7 cellular contexts compared by ENCODE assay signal in the genomic region with DNA sequence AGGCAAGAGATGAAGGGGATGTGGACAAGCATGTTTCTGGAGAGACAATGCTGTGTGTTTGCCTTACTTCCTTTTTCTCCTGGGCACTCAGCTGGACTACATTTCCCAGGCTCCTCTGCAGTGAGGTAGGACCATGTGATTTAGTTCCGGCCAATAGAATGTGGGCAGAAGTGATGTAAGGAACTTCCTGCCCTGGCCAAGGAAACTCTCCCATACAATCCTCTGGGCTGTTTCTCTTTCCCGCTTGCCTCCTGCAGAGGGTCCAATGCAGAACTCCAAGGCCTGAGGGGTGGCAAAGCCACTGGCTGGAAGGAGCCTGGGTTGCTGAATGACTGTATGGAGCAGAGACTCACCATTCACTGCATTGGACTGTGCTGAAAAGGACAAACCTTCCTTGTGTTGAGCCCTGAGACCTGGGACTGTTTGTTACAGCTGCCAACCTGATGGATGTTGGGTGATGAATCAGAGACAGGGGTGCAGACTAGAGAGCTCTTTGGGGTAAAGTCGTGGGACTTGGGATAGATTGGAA.
DNase-seq lines count a peak whose midpoint lies in the region; ATAC-seq, FAIRE-seq and TF ChIP-seq lines count a peak whose summit lies in the region.

No MANE protein-coding gene starts in this region.

- peak overlapping the region; percentile 60 for H2AFZ ChIP-seq in endothelial cell of umbilical vein (ENCODE audit: low read depth, low read length)

- peaks cover 19% of the 10 kb centered on the region for H3K27me3 Mint-ChIP-seq in nephron progenitor cell (ENCODE audit: low read depth, poor library complexity)
- peaks cover 2% of the 10 kb centered on the region for H3K27me3 Mint-ChIP-seq in activated T-cell treated with anti-CD3 and anti-CD28 coated beads, Interleukin-2, amount 50 U/mL, for 4 hours (ENCODE audit: low read depth)

- peaks cover 6% of the 10 kb centered on the region for H3K9me3 Mint-ChIP-seq in nephron progenitor cell
- H3K9me3 Mint-ChIP-seq in activated T-cell treated with anti-CD3 and anti-CD28 coated beads, Interleukin-2, amount 50 U/mL, for 4 hours: peaks cover 8% of the 10 kb centered on the region

- H3K4me3 ChIP-seq in endothelial cell of umbilical vein (replicated peaks in 1 of 3; ENCODE audit: insufficient read depth in 1 of 3, low read depth in 1 of 3, low read length in 3 of 3): no peak overlapping the region

- no peaks in the 10 kb centered on the region for H3K36me3 ChIP-seq in endothelial cell of umbilical vein (ENCODE audit: control insufficient read depth in 2 of 2, extremely low read depth in 1 of 2, insufficient read depth in 2 of 2, low read length in 2 of 2)

- H3K9ac ChIP-seq in endothelial cell of umbilical vein (replicated peaks; ENCODE audit: extremely low read depth, insufficient read depth, low read length): no peak overlapping the region

- H3K4me3 Mint-ChIP-seq in nephron progenitor cell: peak overlapping the region; percentile 69
- H3K4me3 Mint-ChIP-seq in activated T-cell treated with anti-CD3 and anti-CD28 coated beads, Interleukin-2, amount 50 U/mL, for 4 hours: no peak overlapping the region

- H3K4me1 Mint-ChIP-seq in nephron progenitor cell: peaks cover 38% of the 10 kb centered on the region
- no peaks in the 10 kb centered on the region for H3K4me1 Mint-ChIP-seq in activated T-cell treated with anti-CD3 and anti-CD28 coated beads, Interleukin-2, amount 50 U/mL, for 4 hours (ENCODE audit: low read depth)

- no peak for TF ChIP-seq CTCF in endothelial cell of umbilical vein (IDR thresholded peaks at IDR 0.05; ENCODE audit: extremely low read depth in 1 of 2, insufficient read depth in 1 of 2, low read depth in 1 of 2, low read length in 2 of 2)
- no peak for TF ChIP-seq CTCF in nephron progenitor cell (IDR thresholded peaks at IDR 0.05)

- H3K27me3 ChIP-seq in endothelial cell of umbilical vein (ENCODE audit: control insufficient read depth in 2 of 2, insufficient read depth in 2 of 2, low read length in 2 of 2): peaks cover 2 to 12% of the 10 kb centered on the region in 2 experiments

- intact Hi-C loops in endothelial cell of umbilical vein (cut with micrococcal nuclease): no loop called here

- POLR2A ChIA-PET in endothelial cell of umbilical vein (lab: Charles Lee): no interaction called here

- no peaks in the 10 kb centered on the region for H3K9me3 ChIP-seq in endothelial cell of umbilical vein (replicated peaks; ENCODE audit: control insufficient read depth, insufficient read depth, low read length)

- H3K4me2 ChIP-seq in endothelial cell of umbilical vein (ENCODE audit: insufficient read depth, low read length): no peak overlapping the region

- no peaks in the 10 kb centered on the region for H3K9me1 ChIP-seq in endothelial cell of umbilical vein (replicated peaks; ENCODE audit: control insufficient read depth, extremely low read depth, insufficient read depth, low read length)

- H4K20me1 ChIP-seq in endothelial cell of umbilical vein (replicated peaks; ENCODE audit: control insufficient read depth, extremely low read depth, insufficient read depth, low read length): no peaks in the 10 kb centered on the region

- peaks cover 15% of the 10 kb centered on the region for H3K4me1 ChIP-seq in endothelial cell of umbilical vein (ENCODE audit: control insufficient read depth, extremely low read depth, insufficient read depth, low read length)

- no peaks in the 10 kb centered on the region for H3K79me2 ChIP-seq in endothelial cell of umbilical vein (ENCODE audit: control insufficient read depth, insufficient read depth, low read length)

- ATAC-seq in GM19468 (IDR thresholded peaks at IDR 0.05; ENCODE audit: extremely low read depth, unreplicated experiment) (peak; percentile 68), HG03521 (IDR thresholded peaks at IDR 0.05; ENCODE audit: unreplicated experiment) (peak; percentile 96)
- ATAC-seq in activated T-cell treated with anti-CD3 and anti-CD28 coated beads, Interleukin-2, amount 50 U/mL, for 4 hours: no peak

- H3K27ac Mint-ChIP-seq in nephron progenitor cell: no peak overlapping the region

- H3K27ac ChIP-seq in endothelial cell of umbilical vein (ENCODE audit: insufficient read depth, low read depth, low read length): no peak overlapping the region

- dilution Hi-C loops in endothelial cell of umbilical vein (cut with MboI; ENCODE audit: extremely low pct_ligation_motif_present, low sequenced_read_pairs): no loop called here

- H3K36me3 Mint-ChIP-seq in nephron progenitor cell (ENCODE audit: low read depth): peaks cover 5% of the 10 kb centered on the region
- no peaks in the 10 kb centered on the region for H3K36me3 Mint-ChIP-seq in activated T-cell treated with anti-CD3 and anti-CD28 coated beads, Interleukin-2, amount 50 U/mL, for 4 hours (ENCODE audit: insufficient read depth)

- CTCF ChIA-PET in endothelial cell of umbilical vein (lab: Charles Lee): interaction anchor here (0.9 kb wide), 2 partner anchors 10 to 58 kb away, joined by 3 read pairs; no protein-coding TSS in a partner anchor

- DNase-seq in GF-D8 (lab: John Stamatoyannopoulos, UW): peak; percentile 67
- DNase-seq in RPMI8226: peak; percentile 76
- DNase-seq in endothelial cell of umbilical vein (ENCODE audit: low read depth, low spot score): peak; percentile 76
- peak; percentile 39 for DNase-seq in nephron progenitor cell
- DNase-seq in activated T-cell treated with anti-CD3 and anti-CD28 coated beads, Interleukin-2, amount 50 U/mL, for 4 hours: no peak

- TSS peak; percentile 19 for BruUV-seq in endothelial cell of umbilical vein (replicated peaks; lab: Mats Ljungman, UMichigan)

- TF ChIP-seq POLR2A in endothelial cell of umbilical vein (IDR thresholded peaks at IDR 0.05; ENCODE audit: low read depth, low read length): no peak

- peak; percentile 98 for FAIRE-seq in endothelial cell of umbilical vein (lab: Jason Lieb, UNC)

TF ChIP-seq in endothelial cell of umbilical vein, 7 proteins besides CTCF, POLR2A, EP300 and RAD21:
- TF ChIP-seq POLR2AphosphoS5 (IDR thresholded peaks at IDR 0.05; ENCODE audit: insufficient read depth, low read depth, low read length) (no peak), JUN (IDR thresholded peaks at IDR 0.05; ENCODE audit: borderline replicate concordance, insufficient read depth, insufficient read length, low read depth) (no peak)
TF ChIP-seq in endothelial cell of umbilical vein: peak in this region for 0.

Comparison
In these comparisons a context has a peak if more than half of its experiments do, and no peak if none do; other contexts are left out.
1. ATAC-seq: peak in GM19468 (single experiment) and HG03521 (single experiment); none in activated T-cell treated with anti-CD3 and anti-CD28 coated beads, Interleukin-2, amount 50 U/mL, for 4 hours (0 of 2).